8 cellular contexts compared by ENCODE assay signal in the genomic region with DNA sequence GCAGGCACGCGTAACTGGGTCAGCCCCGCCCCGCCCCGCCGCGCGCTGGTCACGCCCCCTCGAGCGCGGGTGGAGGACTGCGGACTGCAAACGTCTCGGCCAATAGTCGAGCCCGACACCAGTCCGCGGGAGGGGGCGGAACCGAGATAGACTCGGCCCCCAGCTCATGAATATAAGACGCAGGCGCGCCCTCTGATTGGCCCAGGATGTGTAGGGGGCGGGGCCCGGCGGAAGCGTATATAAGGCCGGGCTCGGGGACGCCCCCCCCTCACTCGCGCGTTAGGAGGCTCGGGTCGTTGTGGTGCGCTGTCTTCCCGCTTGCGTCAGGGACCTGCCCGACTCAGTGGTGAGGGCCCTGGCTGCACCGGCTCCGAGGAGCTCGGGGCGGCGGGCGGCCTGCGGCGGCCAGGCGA. TPM values are rescaled to one million over a fixed set of nuclear protein-coding genes. Genes with fewer than 3 reads are reported as not detected.
DNase-seq lines count a peak whose midpoint lies in the region; ATAC-seq and TF ChIP-seq lines count a peak whose summit lies in the region.

A gene (plus strand): TSS at position 268 of the 413 bp plus-strand sequence. CDS start 1,602 bp downstream, outside the sequence.

- H3K27me3 Mint-ChIP-seq in activated naive CD8-positive, alpha-beta T cell treated with anti-CD3 and anti-CD28 coated beads for 36 hours, result peaks cover 4% of the 10 kb centered on the region
- peaks cover 22% of the 10 kb centered on the region for H3K27me3 Mint-ChIP-seq in glutamatergic neuron (ENCODE audit: unreplicated experiment)

- DNase-seq in GM10266 (ENCODE audit: extremely low spot score) (peak; percentile 100), NCI-H1417 (lab: John Stamatoyannopoulos, UW) (peak; percentile 98 to 100 (median 99)), glutamatergic neuron (peak; percentile 99), ovary (peak; percentile 100)
- DNase-seq in activated naive CD8-positive, alpha-beta T cell treated with anti-CD3 and anti-CD28 coated beads for 36 hours, result peak; percentile 99

- H3K27ac ChIP-seq in SU-DHL-6 (ENCODE audit: low read depth, low read length) (peak within 1 kb of the TSS; percentile 85), ovary (peak within 1 kb of the TSS; percentile 92 to 100), thymus (ENCODE audit: low read depth) (peak within 1 kb of the TSS; percentile 99)

- peaks cover 38% of the 10 kb centered on the region for H3K4me1 ChIP-seq in ovary (ENCODE audit: insufficient read depth)
- peaks cover 48% of the 10 kb centered on the region for H3K4me1 ChIP-seq in thymus (ENCODE audit: control insufficient read depth, insufficient read depth, low read length)

- H3K9me3 ChIP-seq in SU-DHL-6 (ENCODE audit: insufficient read depth, low read length), result no peaks in the 10 kb centered on the region
- H3K9me3 ChIP-seq in ovary, result no peaks in the 10 kb centered on the region
- no peaks in the 10 kb centered on the region for H3K9me3 ChIP-seq in thymus (ENCODE audit: control insufficient read depth)

- H4K20me1 ChIP-seq in SU-DHL-6 (ENCODE audit: low read depth, low read length), result no peaks in the 10 kb centered on the region; the same call in 1 of the 2 replicates

- no peaks in the 10 kb centered on the region for H3K27me3 ChIP-seq in SU-DHL-6 (ENCODE audit: low read length)
- H3K27me3 ChIP-seq in ovary, result no peaks in the 10 kb centered on the region
- peaks cover 11% of the 10 kb centered on the region for H3K27me3 ChIP-seq in thymus (ENCODE audit: control insufficient read depth, insufficient read depth)

- no peaks in the 10 kb centered on the region for H3K9me3 Mint-ChIP-seq in activated naive CD8-positive, alpha-beta T cell treated with anti-CD3 and anti-CD28 coated beads for 36 hours
- peaks cover 24% of the 10 kb centered on the region for H3K9me3 Mint-ChIP-seq in glutamatergic neuron (ENCODE audit: unreplicated experiment)

- peaks cover 64% of the 10 kb centered on the region for H3F3A ChIP-seq in SU-DHL-6 (ENCODE audit: insufficient read depth)

- H3K27ac Mint-ChIP-seq in activated naive CD8-positive, alpha-beta T cell treated with anti-CD3 and anti-CD28 coated beads for 36 hours, result peak within 1 kb of the TSS; percentile 96
- H3K27ac Mint-ChIP-seq in glutamatergic neuron (ENCODE audit: unreplicated experiment), result peak within 1 kb of the TSS; percentile 90

- peak within 1 kb of the TSS; percentile 77 for H3K4me2 ChIP-seq in SU-DHL-6 (ENCODE audit: low read depth, low read length, poor library complexity, severe bottlenecking)

- H3K9ac ChIP-seq in SU-DHL-6 (ENCODE audit: low read length), result peak within 1 kb of the TSS; percentile 89

- H3K36me3 Mint-ChIP-seq in activated naive CD8-positive, alpha-beta T cell treated with anti-CD3 and anti-CD28 coated beads for 36 hours, result peaks cover 40% of the 10 kb centered on the region
- no peaks in the 10 kb centered on the region for H3K36me3 Mint-ChIP-seq in glutamatergic neuron (ENCODE audit: unreplicated experiment)

- peak within 1 kb of the TSS; percentile 96 for H3K4me3 Mint-ChIP-seq in activated naive CD8-positive, alpha-beta T cell treated with anti-CD3 and anti-CD28 coated beads for 36 hours
- peak within 1 kb of the TSS; percentile 89 for H3K4me3 Mint-ChIP-seq in glutamatergic neuron (ENCODE audit: unreplicated experiment)

- H3K36me3 ChIP-seq in SU-DHL-6 (ENCODE audit: low read length), result peaks cover 6% of the 10 kb centered on the region
- no peaks in the 10 kb centered on the region for H3K36me3 ChIP-seq in ovary
- H3K36me3 ChIP-seq in thymus (ENCODE audit: control insufficient read depth, insufficient read depth), result peaks cover 32% of the 10 kb centered on the region

- TF ChIP-seq CTCF in GM10266 (IDR thresholded peaks at IDR 0.05; ENCODE audit: control insufficient read depth, insufficient read depth, low read depth, missing control alignments) (no peak), SU-DHL-6 (IDR thresholded peaks at IDR 0.05; ENCODE audit: insufficient read depth, low read length, poor library complexity, severe bottlenecking) (no peak), glutamatergic neuron (IDR thresholded peaks at IDR 0.05; ENCODE audit: partially characterized antibody, unreplicated experiment) (no peak), ovary (IDR thresholded peaks at IDR 0.05) (no peak)

- no peaks in the 10 kb centered on the region for H3K9me2 ChIP-seq in SU-DHL-6 (replicated peaks; ENCODE audit: insufficient read depth, low read length)

- H2AFZ ChIP-seq in SU-DHL-6 (ENCODE audit: low read depth, low read length, severe bottlenecking), result no peak within 1 kb of the TSS

- peaks cover 64% of the 10 kb centered on the region for H3K4me1 Mint-ChIP-seq in activated naive CD8-positive, alpha-beta T cell treated with anti-CD3 and anti-CD28 coated beads for 36 hours
- peaks cover 44% of the 10 kb centered on the region for H3K4me1 Mint-ChIP-seq in glutamatergic neuron (ENCODE audit: low read depth, unreplicated experiment)

- H3K79me2 ChIP-seq in SU-DHL-6 (ENCODE audit: insufficient read depth, low read length), result peaks cover 24% of the 10 kb centered on the region

- H3K4me3 ChIP-seq in SU-DHL-6 (ENCODE audit: insufficient read depth, low read length, poor library complexity, severe bottlenecking) (peak within 1 kb of the TSS; percentile 95), ovary (peak within 1 kb of the TSS; percentile 74), thymus (ENCODE audit: low read length) (peak within 1 kb of the TSS; percentile 94)

- ATAC-seq in HG02642 (IDR thresholded peaks at IDR 0.05; ENCODE audit: poor library complexity, unreplicated experiment), result peak; percentile 64

- WGBS in ovary, 3 donors, result 0% methylated on average over 21 to 50 of the region's 50 CpGs
- WGBS in thymus, result under 1% methylated on average over 50 of the region's 50 CpGs

- intact Hi-C loops in ovary (cut with DNase I), result no loop called here

- TF ChIP-seq EP300 in ovary (IDR thresholded peaks at IDR 0.05), result no peak

- TF ChIP-seq POLR2A in ovary (IDR thresholded peaks at IDR 0.05), result peak; percentile 100

RNA-seq across cellular contexts. Expression of the gene that starts here (rescaled TPM):
- total RNA-seq in activated naive CD8-positive, alpha-beta T cell treated with anti-CD3 and anti-CD28 coated beads for 36 hours, result 100 to 1,000 TPM; 208 to 216 TPM
- total RNA-seq in glutamatergic neuron (ENCODE audit: unreplicated experiment) (341 TPM), ovary (100 to 1,000 TPM; 602 to 917 (median 855) TPM)
- polyA plus RNA-seq in ovary (1,000 to 10,000 TPM in 1 of 2 donors, 100 to 1,000 TPM in 1; 610 to 1,254 TPM), thymus (693 TPM)

Comparison
In these comparisons a context has a peak if more than half of its experiments do, and no peak if none do; other contexts are left out.
1. Peak in every context shown above with its lines: DNase-seq, ATAC-seq, H3K4me3 ChIP-seq and H3K27ac ChIP-seq.